In the genomic region with DNA sequence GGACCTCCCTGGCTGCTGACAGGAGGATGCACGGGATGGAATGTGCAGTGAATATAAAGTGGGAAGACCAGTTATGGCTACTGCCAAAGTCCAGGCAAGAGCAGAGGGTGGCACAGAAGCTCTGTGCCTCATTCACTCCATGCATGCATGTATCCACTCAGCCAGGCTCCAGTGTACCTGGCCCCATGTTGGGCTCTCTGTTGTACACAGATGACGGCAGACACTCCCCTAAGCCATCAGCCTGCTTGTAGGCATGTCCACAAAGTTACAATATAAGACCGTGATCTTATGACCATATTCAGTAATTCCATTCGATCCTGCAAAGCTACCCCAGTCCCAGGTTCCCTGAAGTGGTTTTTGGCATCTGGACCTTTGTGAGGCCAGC, we compare ENCODE assay signal across 19 cellular contexts.
"Had no signal": no experiment of that assay in that cellular context is flagged by ENCODE, and none has a peak within 500 bp of the region (broad histone marks: within the 10 kb centered on the region; RNA-seq: fewer than 3 reads in every experiment).

No MANE protein-coding gene starts in this region.

- H3K27me3 ChIP-seq: SJSA1 had no signal

- H3K27ac ChIP-seq: foreskin keratinocyte, lower lobe of right lung, parathyroid adenoma, SJSA1, thoracic aorta had no signal

- H3K9me3 Mint-ChIP-seq: activated naive CD4-positive, alpha-beta T cell treated with anti-CD3 and anti-CD28 coated beads for 36 hours; activated T-helper 2 cell treated with anti-CD3 and anti-CD28 coated beads, Interferon-gamma antibody, Interleukin-2, Interleukin-4, amounts not matched to agents 10 μg/mL and 5 μg/mL and 100 μg/mL, durations not matched to agents 14 hours and 24 hours and 36 hours; neural crest cell; stimulated activated naive CD8-positive, alpha-beta T cell treated with anti-CD3 and anti-CD28 coated beads, Interleukin-15, Interleukin-2, amounts not matched to agents 100 ng/mL and 50 ng/mL, for 24 hours had no signal

- H3K36me3 ChIP-seq: SJSA1, thoracic aorta had no signal

- H3K9me3 ChIP-seq: lower lobe of right lung, SJSA1, thoracic aorta had no signal

- H3K27me3 Mint-ChIP-seq: stimulated activated naive CD8-positive, alpha-beta T cell treated with anti-CD3 and anti-CD28 coated beads, Interleukin-15, Interleukin-2, amounts not matched to agents 100 ng/mL and 50 ng/mL, for 24 hours had no signal

- H3K4me1 ChIP-seq: foreskin keratinocyte, SJSA1 had no signal

- H3K4me3 ChIP-seq: lower lobe of right lung, SJSA1, thoracic aorta had no signal

- DNase-seq: activated CD4-positive, alpha-beta T cell treated with anti-CD3 and anti-CD28 coated beads, Interleukin-2, amount 50 U/mL, for 1 hour; activated CD4-positive, CD25-positive, alpha-beta regulatory T cell; activated naive CD4-positive, alpha-beta T cell treated with anti-CD3 and anti-CD28 coated beads for 36 hours; activated T-cell treated with anti-CD3 and anti-CD28 coated beads for 4 hours; cortex of kidney; effector CD8-positive, alpha-beta T cell; foreskin keratinocyte; left colon; lower lobe of right lung; stimulated activated CD4-positive, alpha-beta T cell treated with anti-CD3 and anti-CD28 coated beads, Interleukin-4, amount 100 ng/mL, for 4 hours; stimulated activated CD8-positive, alpha-beta memory T cell treated with anti-CD3 and anti-CD28 coated beads, Interleukin-4, amount 100 ng/mL, for 48 hours; SW 1271 had no signal

- H3K36me3 Mint-ChIP-seq: mesothelial cell of epicardium had no signal

- H3K4me3 Mint-ChIP-seq: activated naive CD4-positive, alpha-beta T cell treated with anti-CD3 and anti-CD28 coated beads for 36 hours; mesothelial cell of epicardium; neural crest cell; stimulated activated naive CD8-positive, alpha-beta T cell treated with anti-CD3 and anti-CD28 coated beads, Interleukin-15, Interleukin-2, amounts not matched to agents 100 ng/mL and 50 ng/mL, for 24 hours had no signal

- H3K27ac Mint-ChIP-seq: activated naive CD4-positive, alpha-beta T cell treated with anti-CD3 and anti-CD28 coated beads for 36 hours; activated T-helper 2 cell treated with anti-CD3 and anti-CD28 coated beads, Interferon-gamma antibody, Interleukin-2, Interleukin-4, amounts not matched to agents 10 μg/mL and 5 μg/mL and 100 μg/mL, durations not matched to agents 14 hours and 24 hours and 36 hours; mesothelial cell of epicardium had no signal

- ATAC-seq: foreskin keratinocyte, left colon, lower lobe of right lung had no signal
